ENCODE assay signal across 1 cellular context in genomic region chr14:38546932-38547551, GRCh38.
TF ChIP-seq lines count a peak whose summit lies in the region.

No MANE protein-coding gene starts in this region.

TF ChIP-seq in K562, 482 proteins besides CTCF, POLR2A, EP300 and RAD21 (continued from another document):
- TF ChIP-seq TCF7L2 (IDR thresholded peaks at IDR 0.05; ENCODE audit: low read depth, low read length) (no peak), SNIP1 (IDR thresholded peaks at IDR 0.05; ENCODE audit: low read depth) (no peak)
TF ChIP-seq in K562: peak in this region for 3.
